1 cellular context compared by ENCODE assay signal in the genomic region with DNA sequence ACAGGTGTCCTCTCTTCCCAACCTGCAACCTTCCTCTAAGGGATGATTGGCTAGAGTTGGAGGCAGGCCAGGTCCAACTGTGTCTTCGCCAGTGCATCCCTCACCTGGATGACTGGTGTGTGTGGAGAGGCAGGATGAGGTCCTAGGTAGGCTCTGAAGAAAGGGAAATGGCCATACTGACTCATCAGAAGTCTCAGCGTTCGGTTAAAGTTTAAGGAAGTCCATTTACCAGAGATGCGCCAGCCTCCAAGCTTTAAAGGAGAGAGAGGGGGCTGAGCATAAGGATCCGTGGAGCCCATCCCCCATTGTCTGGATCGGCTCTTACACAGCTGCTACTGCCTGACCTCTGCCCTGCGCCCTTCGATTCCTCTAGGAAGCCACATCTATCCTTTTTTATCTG.
TF ChIP-seq lines count a peak whose summit lies in the region.

No MANE protein-coding gene starts in this region.

TF ChIP-seq in WTC11, 78 proteins besides CTCF, POLR2A, EP300 and RAD21 (continued from another document):
- TF ChIP-seq ATF2 (CRISPR knock-in tag; IDR thresholded peaks at IDR 0.05; ENCODE audit: borderline replicate concordance, low read depth) (no peak), E2F5 (CRISPR knock-in tag; IDR thresholded peaks at IDR 0.05) (no peak), NFYB (CRISPR knock-in tag; conservative IDR thresholded peaks at IDR 0.05; ENCODE audit: low read depth) (no peak), SP1 (CRISPR knock-in tag; conservative IDR thresholded peaks at IDR 0.05) (no peak)
